22 cellular contexts compared by ENCODE assay signal in genomic region chr12:122864894-122865253, GRCh38. TPM values are rescaled to one million over a fixed set of nuclear protein-coding genes. Genes with fewer than 3 reads are reported as not detected.
DNase-seq lines count a peak whose midpoint lies in the region; ATAC-seq and TF ChIP-seq lines count a peak whose summit lies in the region.
"Had no signal": no experiment of that assay in that cellular context is flagged by ENCODE, and none has a peak within 500 bp of the region (broad histone marks: within the 10 kb centered on the region; RNA-seq: fewer than 3 reads in every experiment).

No MANE protein-coding gene starts in this region.

- peaks cover 0 to 55% (median 43%) of the 10 kb centered on the region in 9 donors for H3K36me3 ChIP-seq in heart left ventricle
- peaks cover 0 to 10% (median 0%) of the 10 kb centered on the region in 4 donors for H3K36me3 ChIP-seq in right lobe of liver

- WGBS in heart left ventricle, 4 donors, result 48 to 73% (median 70%) methylated on average over 4 to 5 of the region's 5 CpGs
- WGBS in right cardiac atrium, result 69% methylated on average over 5 of the region's 5 CpGs
- 0% methylated on average over 1 of the region's 5 CpGs for WGBS in right lobe of liver (ENCODE audit: insufficient coverage, low coverage, low lambda C conversion rate, missing lambda C conversion rate)

- intact Hi-C loops in heart left ventricle (cut with DNase I), result loop anchor here in 6 of 10 donors (5.0 to 10.0 kb wide), 4 partner anchors 32 to 372 kb away; partner anchors contain the start of genes MPHOSPH9 (in 2 of the 6), MTRFR (in 2 of the 6) and VPS37B (in 2 of the 6)
- intact Hi-C loops in right cardiac atrium (cut with DNase I), result loop anchor here in 2 of 4 donors (5.0 to 10.0 kb wide), 2 partner anchors 87 to 370 kb away; partner anchors contain the start of genes MPHOSPH9 (in 1 of the 2) and MTRFR (in 1 of the 2)
- intact Hi-C loops in right lobe of liver (cut with DNase I), result no loop called here

- DNase-seq in heart left ventricle (peak in 2 of 5 donors; percentile 5 to 14), right cardiac atrium (no peak), right lobe of liver (peak in 1 of 3 donors; percentile 47), substantia nigra (lab: John Stamatoyannopoulos, UW) (no peak), GM13976 (ENCODE audit: low spot score) (no peak), HuH-7.5 (ENCODE audit: low spot score) (no peak), NCI-H2171 (lab: John Stamatoyannopoulos, UW) (no peak)
- DNase-seq: ACHN; foreskin fibroblast; GOT3; IMR-90; MM.1S; NCI-H1694; NCI-H2227 treated with DMSO at 0.1 percent for 48 hours; PC-3; stimulated activated CD4-positive, alpha-beta T cell treated with anti-CD3 and anti-CD28 coated beads, Interleukin-4, amount 100 ng/mL, for 1 hour; T1000; thyroid gland had no signal

- H3K4me1 ChIP-seq in heart left ventricle, result peaks cover 8 to 85% (median 63%) of the 10 kb centered on the region in 12 donors
- H3K4me1 ChIP-seq in right cardiac atrium (ENCODE audit: control insufficient read depth, insufficient read depth, low read length), result peaks cover 2% of the 10 kb centered on the region
- peaks cover 0 to 87% (median 39%) of the 10 kb centered on the region in 4 donors for H3K4me1 ChIP-seq in right lobe of liver

- H3K4me3 ChIP-seq in heart left ventricle (no peak overlapping the region), right cardiac atrium (ENCODE audit: low read length) (no peak overlapping the region), right lobe of liver (no peak overlapping the region)
- H3K4me3 ChIP-seq: coronary artery, SK-N-MC, skin epidermis, thyroid gland had no signal

- in situ Hi-C loops in GM13976 (cut with MboI; ENCODE audit: low sequenced_read_pairs, unreplicated experiment), result loop anchor here (25.0 kb wide), 1 partner anchor 372 kb away; the partner anchor contains the start of genes MPHOSPH9 and MTRFR

- TF ChIP-seq POLR2A in heart left ventricle (IDR thresholded peaks at IDR 0.05), result no peak
- TF ChIP-seq POLR2A in right lobe of liver (IDR thresholded peaks at IDR 0.05), result no peak

- H3K27me3 ChIP-seq in heart left ventricle, result no peaks in the 10 kb centered on the region
- no peaks in the 10 kb centered on the region for H3K27me3 ChIP-seq in right cardiac atrium (ENCODE audit: control insufficient read depth, insufficient read depth)
- H3K27me3 ChIP-seq in right lobe of liver, result no peaks in the 10 kb centered on the region
- H3K27me3 ChIP-seq: thyroid gland had no signal

- H3K9me3 ChIP-seq in heart left ventricle (no peaks in the 10 kb centered on the region), right cardiac atrium (ENCODE audit: control insufficient read depth, low read length) (no peaks in the 10 kb centered on the region), right lobe of liver (no peaks in the 10 kb centered on the region)
- H3K9me3 ChIP-seq: thyroid gland had no signal

- ATAC-seq in heart left ventricle (no peak), right cardiac atrium (no peak), right lobe of liver (no peak)

- peak overlapping the region in 8 of 12 donors; percentile 47 to 89 (median 82) for H3K27ac ChIP-seq in heart left ventricle
- no peak overlapping the region for H3K27ac ChIP-seq in right cardiac atrium (ENCODE audit: low read length)
- peak overlapping the region; percentile 54 for H3K27ac ChIP-seq in angular gyrus (ENCODE audit: low read depth, low read length)
- peak overlapping the region in 2 of 3 donors; percentile 87 for H3K27ac ChIP-seq in right lobe of liver
- peak overlapping the region; percentile 66 for H3K27ac ChIP-seq in substantia nigra (ENCODE audit: low read depth, low read length, poor library complexity, severe bottlenecking)
- H3K27ac ChIP-seq: coronary artery, SK-N-MC had no signal

- TF ChIP-seq CTCF in heart left ventricle (IDR thresholded peaks at IDR 0.05) (no peak), right lobe of liver (IDR thresholded peaks at IDR 0.05) (no peak), GM13976 (IDR thresholded peaks at IDR 0.05; ENCODE audit: borderline replicate concordance, control extremely low read depth, extremely low read depth, insufficient read depth, missing control alignments) (no peak)

RNA-seq across cellular contexts. Expression of gene HIP1R, which starts 29.6 kb away (rescaled TPM):
- total RNA-seq in heart left ventricle (10 to 100 TPM; 14.9 to 49.5 (median 19.6) TPM), right cardiac atrium (10 to 100 TPM; 25.0 to 48.7 (median 34.2) TPM), right lobe of liver (10 to 100 TPM; 23.6 to 37.2 (median 27.8) TPM)
- polyA plus RNA-seq in heart left ventricle (10 to 100 TPM; 19.1 to 31.4 TPM), right cardiac atrium (34.9 TPM)

RNA-seq across cellular contexts. Expression of gene VPS37B, which starts 31.1 kb away (rescaled TPM):
- 10 to 100 TPM; 14.5 to 51.2 (median 22.7) TPM for total RNA-seq in heart left ventricle
- polyA plus RNA-seq in heart left ventricle, result 10 to 100 TPM; 17.4 to 21.7 TPM
- 10 to 100 TPM; 17.9 to 22.2 (median 18.9) TPM for total RNA-seq in right cardiac atrium
- polyA plus RNA-seq in right cardiac atrium, result 21.1 TPM
- 1 to 10 TPM; 5.2 to 6.7 (median 6.0) TPM for total RNA-seq in right lobe of liver

Comparison
In these comparisons a context has a peak if more than half of its experiments do, and no peak if none do; other contexts are left out.
1. intact Hi-C loops: an anchor here in heart left ventricle (5.0 to 10.0 kb wide); none called in right lobe of liver.